Comparison of ENCODE assay signal across 12 cellular contexts in the genomic region with DNA sequence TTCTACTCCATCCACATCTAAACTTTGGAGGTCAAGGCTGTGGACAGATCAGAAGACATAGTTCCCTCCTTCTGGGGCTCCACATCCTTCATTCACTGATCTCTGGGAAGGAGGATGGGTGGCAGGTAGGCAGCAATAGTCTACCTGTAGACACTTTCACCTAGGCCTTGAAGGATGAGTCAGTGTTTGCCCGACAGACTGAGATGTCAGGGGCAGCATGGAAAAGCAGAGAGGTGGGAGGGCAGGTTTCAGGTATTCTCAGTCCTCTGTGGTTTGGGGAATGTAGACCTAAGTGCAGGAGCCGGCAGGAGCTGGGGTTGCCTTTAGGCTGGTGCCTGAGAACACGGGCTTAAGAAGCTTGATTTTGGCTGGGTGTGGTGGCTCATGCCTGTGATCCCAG.
DNase-seq lines count a peak whose midpoint lies in the region; ATAC-seq and TF ChIP-seq lines count a peak whose summit lies in the region.
"Had no signal": no experiment of that assay in that cellular context is flagged by ENCODE, and none has a peak within 500 bp of the region (broad histone marks: within the 10 kb centered on the region; RNA-seq: fewer than 3 reads in every experiment).

No MANE protein-coding gene starts in this region.

- H3K4me3 Mint-ChIP-seq in T-helper 1 cell treated with Interleukin-12 subunit alpha and Interleukin-12 subunit beta and Interleukin-4 antibody, amounts not matched to agents 30 μg/mL and 1 μg/mL, for 36 hours = peak overlapping the region; percentile 76
- H3K4me3 Mint-ChIP-seq in neural progenitor cell = peak overlapping the region; percentile 90

- H3K27me3 ChIP-seq in PC-3 (ENCODE audit: low read length) (no peaks in the 10 kb centered on the region), endocrine pancreas (ENCODE audit: control insufficient read depth, insufficient read depth, low read length) (no peaks in the 10 kb centered on the region), neural progenitor cell (peaks cover 6% of the 10 kb centered on the region)
- H3K27me3 ChIP-seq: right atrium auricular region had no signal

- H3K9me3 Mint-ChIP-seq in T-helper 1 cell treated with Interleukin-12 subunit alpha and Interleukin-12 subunit beta and Interleukin-4 antibody, amounts not matched to agents 30 μg/mL and 1 μg/mL, for 36 hours = no peaks in the 10 kb centered on the region
- no peaks in the 10 kb centered on the region for H3K9me3 Mint-ChIP-seq in neural progenitor cell

- H3K36me3 ChIP-seq in PC-3 (ENCODE audit: low read depth, low read length) = no peaks in the 10 kb centered on the region; the same call in 1 of the 2 replicates
- H3K36me3 ChIP-seq in endocrine pancreas (ENCODE audit: control insufficient read depth, insufficient read depth, low read length) = peaks cover 7% of the 10 kb centered on the region
- no peaks in the 10 kb centered on the region for H3K36me3 ChIP-seq in neural progenitor cell

- H3K27ac Mint-ChIP-seq in T-helper 1 cell treated with Interleukin-12 subunit alpha and Interleukin-12 subunit beta and Interleukin-4 antibody, amounts not matched to agents 30 μg/mL and 1 μg/mL, for 36 hours = peak overlapping the region; percentile 93
- no peak overlapping the region for H3K27ac Mint-ChIP-seq in neural progenitor cell

- peaks cover 33% of the 10 kb centered on the region for H3K36me3 Mint-ChIP-seq in T-helper 1 cell treated with Interleukin-12 subunit alpha and Interleukin-12 subunit beta and Interleukin-4 antibody, amounts not matched to agents 30 μg/mL and 1 μg/mL, for 36 hours (ENCODE audit: low read depth)
- H3K36me3 Mint-ChIP-seq in neural progenitor cell = peaks cover 4% of the 10 kb centered on the region

- H3K27me3 Mint-ChIP-seq in T-helper 1 cell treated with Interleukin-12 subunit alpha and Interleukin-12 subunit beta and Interleukin-4 antibody, amounts not matched to agents 30 μg/mL and 1 μg/mL, for 36 hours (ENCODE audit: low read depth) = peaks cover 3% of the 10 kb centered on the region
- H3K27me3 Mint-ChIP-seq in neural progenitor cell (ENCODE audit: insufficient read depth, low read depth) = peaks cover 5% of the 10 kb centered on the region

- peaks cover 27% of the 10 kb centered on the region for H3K4me1 Mint-ChIP-seq in T-helper 1 cell treated with Interleukin-12 subunit alpha and Interleukin-12 subunit beta and Interleukin-4 antibody, amounts not matched to agents 30 μg/mL and 1 μg/mL, for 36 hours (ENCODE audit: low read depth)
- peaks cover 9% of the 10 kb centered on the region for H3K4me1 Mint-ChIP-seq in neural progenitor cell

- no peaks in the 10 kb centered on the region for H3K9me3 ChIP-seq in PC-3 (ENCODE audit: low read length)
- H3K9me3 ChIP-seq in endocrine pancreas (ENCODE audit: control insufficient read depth, low read length) = no peaks in the 10 kb centered on the region
- no peaks in the 10 kb centered on the region for H3K9me3 ChIP-seq in neural progenitor cell (ENCODE audit: low read depth)
- H3K9me3 ChIP-seq: left ventricle myocardium inferior, right atrium auricular region had no signal

- CTCF ChIA-PET in PC-3 (lab: Charles Lee) = no interaction called here

- H3K79me2 ChIP-seq in PC-3 (ENCODE audit: low read length) = peaks cover 24% of the 10 kb centered on the region
- H3K79me2 ChIP-seq in neural progenitor cell (ENCODE audit: low read depth) = peaks cover 16% of the 10 kb centered on the region

- no peak for TF ChIP-seq CTCF in PC-3 (conservative IDR thresholded peaks at IDR 0.05; ENCODE audit: low read depth, low read length)
- no peak for TF ChIP-seq CTCF in neural progenitor cell (IDR thresholded peaks at IDR 0.05)

- H3K9me2 ChIP-seq in PC-3 (replicated peaks; ENCODE audit: low read length) = no peaks in the 10 kb centered on the region

- ATAC-seq in PC-3 = no peak

- H3F3A ChIP-seq in PC-3 (ENCODE audit: low read length, unreplicated experiment) = no peaks in the 10 kb centered on the region
- H3F3A ChIP-seq in neural progenitor cell (ENCODE audit: low read depth) = no peaks in the 10 kb centered on the region

- H4K20me1 ChIP-seq in PC-3 (ENCODE audit: low read length) (no peaks in the 10 kb centered on the region), neural progenitor cell (ENCODE audit: low read depth) (peaks cover 9% of the 10 kb centered on the region)

- H3K9ac ChIP-seq in PC-3 (ENCODE audit: low read length) = no peak overlapping the region
- no peak overlapping the region for H3K9ac ChIP-seq in endocrine pancreas (ENCODE audit: control insufficient read depth, insufficient read depth, low read length)
- no peak overlapping the region for H3K9ac ChIP-seq in neural progenitor cell

- peaks cover 5% of the 10 kb centered on the region; the same call in 1 of the 2 replicates for H3K4me1 ChIP-seq in PC-3 (ENCODE audit: insufficient read depth, low read length)
- no peaks in the 10 kb centered on the region for H3K4me1 ChIP-seq in endocrine pancreas (ENCODE audit: control insufficient read depth, insufficient read depth, low read length)
- H3K4me1 ChIP-seq in neural progenitor cell = peaks cover 5% of the 10 kb centered on the region

- H3K4me2 ChIP-seq in PC-3 (ENCODE audit: low read length) (peak overlapping the region; percentile 95), neural progenitor cell (peak overlapping the region; percentile 82)

- no TSS peak for BruUV-seq in PC-3 (replicated peaks; lab: Mats Ljungman, UMichigan)

- intact Hi-C loops in PC-3 (cut with micrococcal nuclease) = loop anchor here (5.0 kb wide), 1 partner anchor 194 kb away; a partner anchor contains a TSS

- POLR2A ChIA-PET in PC-3 (lab: Charles Lee; ENCODE audit: unreplicated experiment) = interaction anchor here (0.6 kb wide), 1 partner anchor 172 kb away, joined by 6 read pairs; a partner anchor contains a TSS

- no peak overlapping the region for H3K27ac ChIP-seq in PC-3 (ENCODE audit: low read length)
- no peak overlapping the region for H3K27ac ChIP-seq in neural progenitor cell
- H3K27ac ChIP-seq: left ventricle myocardium inferior, right atrium auricular region had no signal

- H2AFZ ChIP-seq in PC-3 (ENCODE audit: low read length) (no peak overlapping the region), neural progenitor cell (replicated peaks) (no peak overlapping the region)

- DNase-seq in T-helper 1 cell (no peak), PC-3 (peak; percentile 31), neural progenitor cell (ENCODE audit: low spot score) (no peak), DMS153 (lab: John Stamatoyannopoulos, UW) (no peak), NCI-H446 treated with DMSO at 0.1 percent for 48 hours (lab: John Stamatoyannopoulos, UW) (no peak), islet precursor cell (no peak)
- DNase-seq: 8988T, left ventricle myocardium inferior, NCI-H2227 treated with DMSO at 0.1 percent for 48 hours had no signal

- H3K4me3 ChIP-seq in PC-3 (ENCODE audit: low read length) (peak overlapping the region; percentile 85; the same call in 1 of the 2 replicates), endocrine pancreas (ENCODE audit: control insufficient read depth, insufficient read depth, low read length) (peak overlapping the region; percentile 87), neural progenitor cell (peak overlapping the region; percentile 85)
